In genomic region chr17:43479948-43480347, GRCh38 we compare ENCODE assay signal across 12 cellular contexts. TPM values are rescaled to one million over a fixed set of nuclear protein-coding genes. Genes with fewer than 3 reads are reported as not detected.
DNase-seq lines count a peak whose midpoint lies in the region; ATAC-seq lines count a peak whose summit lies in the region.
"Had no signal": no experiment of that assay in that cellular context is flagged by ENCODE, and none has a peak within 500 bp of the region (broad histone marks: within the 10 kb centered on the region; RNA-seq: fewer than 3 reads in every experiment).

No MANE protein-coding gene starts in this region.

- DNase-seq in HuH-7 (ENCODE audit: low spot score) (peak; percentile 68), NCI-H524 (lab: John Stamatoyannopoulos, UW) (peak; percentile 42 to 74), amniotic epithelial cell (ENCODE audit: low read depth) (peak; percentile 32), GM19238 (ENCODE audit: insufficient read length, low spot score) (no peak)
- DNase-seq in activated CD4-positive, CD25-positive, alpha-beta regulatory T cell treated with anti-CD3 and anti-CD28 coated beads, Interleukin-2, amount 50 U/mL, for 72 hours, result no peak
- DNase-seq: NCI-H1105, NCI-H1930, NCI-H526 had no signal

- no peak overlapping the region for H3K4me3 ChIP-seq in mesodermal cell (ENCODE audit: extremely low read depth, insufficient read depth, low read length, poor library complexity, severe bottlenecking)

- H3K27ac ChIP-seq in mesodermal cell (ENCODE audit: low read depth, low read length, severe bottlenecking), result peak overlapping the region; percentile 76
- H3K27ac ChIP-seq: C4-2B had no signal

- 79 to 83% methylated on average over 2 to 3 of the region's 3 CpGs for WGBS in mesodermal cell (ENCODE audit: insufficient coverage in 2 of 2), 2 experiments

- no peaks in the 10 kb centered on the region for H3K9me3 ChIP-seq in mesodermal cell (ENCODE audit: control insufficient read depth, low read length)

- no peak for ATAC-seq in GM18907 (IDR thresholded peaks at IDR 0.05; ENCODE audit: unreplicated experiment)
- no peak for ATAC-seq in GM21528 (IDR thresholded peaks at IDR 0.05; ENCODE audit: low FRiP score, unreplicated experiment)

- no peaks in the 10 kb centered on the region for H3K36me3 ChIP-seq in mesodermal cell (ENCODE audit: control insufficient read depth, insufficient read depth, low read length)

- peaks cover 6% of the 10 kb centered on the region for H3K4me1 ChIP-seq in mesodermal cell (ENCODE audit: control insufficient read depth, insufficient read depth, low read length, poor library complexity, severe bottlenecking)

RNA-seq across cellular contexts. Expression of gene DHX8, which starts 3.8 kb away (rescaled TPM):
- polyA plus RNA-seq in mesodermal cell (2013, experiment 1 of 2), result 34.3 TPM
- polyA plus RNA-seq in mesodermal cell (2013, experiment 2 of 2), result 29.6 TPM

Comparison
In these comparisons a context has a peak if more than half of its experiments do, and no peak if none do; other contexts are left out.
1. DNase-seq: peak in HuH-7 (single experiment), NCI-H524 (2 of 2) and amniotic epithelial cell (single experiment); none in GM19238 (single experiment) and activated CD4-positive, CD25-positive, alpha-beta regulatory T cell treated with anti-CD3 and anti-CD28 coated beads, Interleukin-2, amount 50 U/mL, for 72 hours (single experiment).